Comparison of ENCODE assay signal across 24 cellular contexts in genomic region chr4:31923634-31924033, GRCh38.
"Had no signal": no experiment of that assay in that cellular context is flagged by ENCODE, and none has a peak within 500 bp of the region (broad histone marks: within the 10 kb centered on the region; RNA-seq: fewer than 3 reads in every experiment).

No MANE protein-coding gene starts in this region.

- H3K9me3 ChIP-seq: neutrophil, ovary, psoas muscle had no signal

- H3K4me1 ChIP-seq: gastroesophageal sphincter, heart left ventricle, psoas muscle, right atrium auricular region, spleen had no signal

- H3K4me1 Mint-ChIP-seq: activated CD4-positive, alpha-beta T cell treated with anti-CD3 and anti-CD28 coated beads, Interleukin-2, amount 10 ng/mL, durations not matched to agents 7 days and 5 days; central memory CD8-positive, alpha-beta T cell; natural killer cell; T-helper 17 cell had no signal

- ATAC-seq: activated CD8-positive, alpha-beta T cell treated with anti-CD3 and anti-CD28 coated beads for 36 hours; gastroesophageal sphincter; heart left ventricle; natural killer cell; psoas muscle; T-helper 17 cell had no signal

- FAIRE-seq: astrocyte, colon, islet of Langerhans had no signal

- H3K4me3 Mint-ChIP-seq: activated CD4-positive, alpha-beta T cell treated with anti-CD3 and anti-CD28 coated beads, Interleukin-2, amount 10 ng/mL, durations not matched to agents 7 days and 5 days; activated CD8-positive, alpha-beta T cell treated with anti-CD3 and anti-CD28 coated beads for 36 hours; central memory CD8-positive, alpha-beta T cell; natural killer cell; T-helper 17 cell; type B pancreatic cell had no signal

- H3K36me3 ChIP-seq: gastroesophageal sphincter, heart left ventricle, neutrophil, ovary, right atrium auricular region, spleen, thoracic aorta had no signal

- DNase-seq: activated CD4-positive, alpha-beta T cell treated with anti-CD3 and anti-CD28 coated beads, Interleukin-2, amount 10 ng/mL, durations not matched to agents 7 days and 5 days; activated CD4-positive, CD25-positive, alpha-beta regulatory T cell; activated CD8-positive, alpha-beta T cell treated with anti-CD3 and anti-CD28 coated beads for 36 hours; activated gamma-delta T cell treated with Interleukin-2 at 50 U/mL for 16 hours; activated T-cell treated with anti-CD3 and anti-CD28 coated beads, Interleukin-2, amount 50 U/mL, for 1 hour; effector memory CD4-positive, alpha-beta T cell; heart left ventricle; midbrain; natural killer cell; ovary; psoas muscle; spleen; stimulated activated CD4-positive, alpha-beta T cell treated with anti-CD3 and anti-CD28 coated beads, Interleukin-4, amount 100 ng/mL, for 1 hour; stimulated activated naive CD4-positive, alpha-beta T cell treated with Interleukin-2 at 50 U/mL for 16 hours; T-helper 17 cell had no signal

- H3K27me3 ChIP-seq: gastroesophageal sphincter, heart left ventricle, neutrophil, ovary, right atrium auricular region, spleen had no signal

- H3K27ac Mint-ChIP-seq: activated CD4-positive, alpha-beta T cell treated with anti-CD3 and anti-CD28 coated beads, Interleukin-2, amount 10 ng/mL, durations not matched to agents 7 days and 5 days; activated CD8-positive, alpha-beta T cell treated with anti-CD3 and anti-CD28 coated beads for 36 hours; natural killer cell; T-helper 17 cell; type B pancreatic cell had no signal

- H3K4me3 ChIP-seq: gastroesophageal sphincter, heart left ventricle, ovary, psoas muscle, right atrium auricular region, spleen, thoracic aorta had no signal

- H3K27ac ChIP-seq: gastroesophageal sphincter, heart left ventricle, neutrophil, ovary, psoas muscle, right atrium auricular region, spleen, thoracic aorta had no signal

- H3K36me3 Mint-ChIP-seq: natural killer cell, type B pancreatic cell had no signal
